ENCODE assay signal across 1 cellular context in the genomic region with DNA sequence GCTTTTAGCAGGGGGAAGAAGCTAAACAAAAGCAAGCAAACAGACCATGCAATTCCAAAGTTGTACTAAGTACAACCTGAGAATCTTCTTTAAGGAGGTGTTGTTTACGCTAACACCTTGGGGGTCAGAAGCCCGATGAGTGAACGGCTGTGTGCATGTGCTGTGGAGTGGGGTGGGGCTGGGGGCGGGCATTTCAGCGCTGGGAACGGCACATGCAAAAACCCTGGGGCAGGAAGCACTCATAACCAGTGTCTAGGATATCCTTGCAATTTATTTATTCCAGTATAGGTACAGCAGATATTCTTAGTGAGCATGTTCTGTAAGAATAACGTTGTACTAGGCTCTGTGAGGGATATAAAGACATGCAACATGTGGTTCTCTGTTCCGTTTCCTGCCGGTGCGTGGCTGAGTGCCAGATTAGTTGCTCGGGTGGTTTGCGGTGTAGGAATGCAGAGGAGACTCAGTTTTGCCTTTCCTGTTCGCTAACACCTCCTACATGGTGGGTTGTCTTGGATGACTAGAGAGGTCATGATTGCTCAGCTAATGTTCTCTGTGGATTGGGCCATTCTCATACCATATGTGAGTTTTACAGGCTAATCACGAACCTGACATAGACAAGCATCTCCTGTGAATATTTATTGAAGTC.
TF ChIP-seq lines count a peak whose summit lies in the region.

No MANE protein-coding gene starts in this region.

TF ChIP-seq in endothelial cell of umbilical vein, 7 proteins besides CTCF, POLR2A, EP300 and RAD21:
- TF ChIP-seq MYC (IDR thresholded peaks at IDR 0.05; ENCODE audit: low read depth, low read length), result no peak
- TF ChIP-seq POLR2AphosphoS5 (IDR thresholded peaks at IDR 0.05; ENCODE audit: insufficient read depth, low read depth, low read length), result no peak
- no peak for TF ChIP-seq FOS (IDR thresholded peaks at IDR 0.05; ENCODE audit: borderline replicate concordance, insufficient read depth, low read length)
- TF ChIP-seq EZH2 (IDR thresholded peaks at IDR 0.05; ENCODE audit: borderline replicate concordance, low read depth, low read length, severe bottlenecking), result no peak
- TF ChIP-seq JUN (IDR thresholded peaks at IDR 0.05; ENCODE audit: borderline replicate concordance, insufficient read depth, insufficient read length, low read depth), result no peak
